Comparison of ENCODE assay signal across 8 cellular contexts in genomic region chr20:35454881-35455609, GRCh38. TPM values are rescaled to one million over a fixed set of nuclear protein-coding genes. Genes with fewer than 3 reads are reported as not detected.
DNase-seq lines count a peak whose midpoint lies in the region; ATAC-seq and TF ChIP-seq lines count a peak whose summit lies in the region.

Gene CEP250, plus strand, starts transcription at chr20:35455598. Its CDS starts 6,770 bp downstream, at chr20:35462368.

- H3K9me3 ChIP-seq in SJSA1 (replicated peaks) (no peaks in the 10 kb centered on the region), neural progenitor cell (ENCODE audit: low read depth) (no peaks in the 10 kb centered on the region), stomach smooth muscle (ENCODE audit: control insufficient read depth in 2 of 2, low read length in 2 of 2) (no peaks in the 10 kb centered on the region)

- no peak for TF ChIP-seq CTCF in HFF-Myc (IDR thresholded peaks at IDR 0.05; ENCODE audit: low read depth, low read length, missing control alignments)
- TF ChIP-seq CTCF in foreskin keratinocyte (conservative IDR thresholded peaks at IDR 0.05), result no peak
- no peak for TF ChIP-seq CTCF in neural progenitor cell (IDR thresholded peaks at IDR 0.05)

- peak within 1 kb of the TSS; percentile 90 for H3K9ac ChIP-seq in neural progenitor cell
- H3K9ac ChIP-seq in stomach smooth muscle (ENCODE audit: low read length in 2 of 2), result peak within 1 kb of the TSS; percentile 95 to 99

- peaks cover 30% of the 10 kb centered on the region for H3F3A ChIP-seq in neural progenitor cell (ENCODE audit: low read depth)

- peaks cover 4% of the 10 kb centered on the region for H3K27me3 Mint-ChIP-seq in neural progenitor cell (ENCODE audit: insufficient read depth, low read depth)

- peaks cover 33% of the 10 kb centered on the region for H3K4me1 Mint-ChIP-seq in neural progenitor cell

- ATAC-seq in foreskin keratinocyte, result peak; percentile 83

- H3K4me1 ChIP-seq in SJSA1 (replicated peaks) (peaks cover 7% of the 10 kb centered on the region), foreskin keratinocyte (peaks cover 5% of the 10 kb centered on the region), neural progenitor cell (peaks cover 9% of the 10 kb centered on the region), stomach smooth muscle (ENCODE audit: control insufficient read depth, insufficient read depth, low read length) (peaks cover 2% of the 10 kb centered on the region)

- no peaks in the 10 kb centered on the region for H3K9me3 Mint-ChIP-seq in neural progenitor cell

- H3K4me2 ChIP-seq in neural progenitor cell, result peak within 1 kb of the TSS; percentile 90

- H3K27ac Mint-ChIP-seq in neural progenitor cell, result peak within 1 kb of the TSS; percentile 100

- H3K79me2 ChIP-seq in neural progenitor cell (ENCODE audit: low read depth), result peaks cover 41% of the 10 kb centered on the region

- H4K20me1 ChIP-seq in neural progenitor cell (ENCODE audit: low read depth), result peaks cover 7% of the 10 kb centered on the region

- H3K36me3 ChIP-seq in SJSA1 (no peaks in the 10 kb centered on the region), neural progenitor cell (no peaks in the 10 kb centered on the region), stomach smooth muscle (ENCODE audit: control insufficient read depth in 2 of 2, insufficient read depth in 2 of 2, low read length in 2 of 2) (peaks cover 0 to 2% of the 10 kb centered on the region in 2 donors)

- H3K27me3 ChIP-seq in SJSA1 (replicated peaks) (no peaks in the 10 kb centered on the region), foreskin keratinocyte (no peaks in the 10 kb centered on the region), neural progenitor cell (no peaks in the 10 kb centered on the region), stomach smooth muscle (ENCODE audit: control insufficient read depth in 1 of 2, insufficient read depth in 2 of 2, low read length in 2 of 2) (no peaks in the 10 kb centered on the region)

- peak within 1 kb of the TSS; percentile 98 for H2AFZ ChIP-seq in neural progenitor cell (replicated peaks)

- H3K4me3 Mint-ChIP-seq in neural progenitor cell, result peak within 1 kb of the TSS; percentile 96

- H3K4me3 ChIP-seq in HFF-Myc (replicated peaks; ENCODE audit: low read depth, low read length) (peak within 1 kb of the TSS; percentile 77), SJSA1 (peak within 1 kb of the TSS; percentile 72), neural progenitor cell (peak within 1 kb of the TSS; percentile 72), stomach smooth muscle (ENCODE audit: low read length in 2 of 2) (peak within 1 kb of the TSS; percentile 95 to 100)

- DNase-seq in GM03348 (ENCODE audit: low spot score), result peak; percentile 98
- peak; percentile 54 for DNase-seq in HFF-Myc (ENCODE audit: extremely low read depth, low read depth)
- DNase-seq in MV-4-11 (lab: John Stamatoyannopoulos, UW), result peak; percentile 93
- DNase-seq in SJSA1 (ENCODE audit: low read depth in 1 of 2, low spot score in 2 of 2), result peak; percentile 94 to 99
- DNase-seq in activated naive CD4-positive, alpha-beta T cell (lab: John Stamatoyannopoulos, UW), result peak; percentile 81 to 93 (median 82)
- peak; percentile 84 to 92 for DNase-seq in foreskin keratinocyte
- DNase-seq in neural progenitor cell (ENCODE audit: low spot score), result peak; percentile 99

- H3K36me3 Mint-ChIP-seq in neural progenitor cell, result peaks cover 4% of the 10 kb centered on the region

- H3K27ac ChIP-seq in SJSA1 (peak within 1 kb of the TSS; percentile 95), foreskin keratinocyte (peak within 1 kb of the TSS; percentile 100), neural progenitor cell (peak within 1 kb of the TSS; percentile 96), stomach smooth muscle (ENCODE audit: low read length) (peak within 1 kb of the TSS; percentile 94)

RNA-seq across cellular contexts. Expression of gene CEP250, which starts in this region (rescaled TPM):
- total RNA-seq in SJSA1 (2014; rRNA removed; shearing (Covaris generic)), result 8.7 and 13.3 TPM in 2 replicates
- total RNA-seq in foreskin keratinocyte, result 30.6 and 36.1 TPM in 2 replicates
- polyA plus RNA-seq in foreskin keratinocyte, result 9.9 and 12.1 TPM in 2 replicates
- 33.0 and 55.4 TPM in 2 replicates for total RNA-seq in neural progenitor cell (ENCODE audit: low replicate concordance)

Comparison
In these comparisons a context has a peak if more than half of its experiments do, and no peak if none do; other contexts are left out.
1. Peak in every context shown above with its lines: DNase-seq, ATAC-seq, H3K4me3 ChIP-seq and H3K27ac ChIP-seq.